Comparison of ENCODE assay signal across 23 cellular contexts in genomic region chr3:106239195-106239697, GRCh38.
DNase-seq lines count a peak whose midpoint lies in the region; ATAC-seq and FAIRE-seq lines count a peak whose summit lies in the region.
"Had no signal": no experiment of that assay in that cellular context is flagged by ENCODE, and none has a peak within 500 bp of the region (broad histone marks: within the 10 kb centered on the region; RNA-seq: fewer than 3 reads in every experiment).

No MANE protein-coding gene starts in this region.

- H4K8ac ChIP-seq in trophoblast cell (ENCODE audit: low read depth, low read length), result no peak overlapping the region

- H2BK120ac ChIP-seq in trophoblast cell (ENCODE audit: insufficient read depth, low read length, poor library complexity), result no peak overlapping the region

- no peak overlapping the region for H2AK5ac ChIP-seq in trophoblast cell (ENCODE audit: low read length)

- H3K9me3 Mint-ChIP-seq in activated CD4-positive, alpha-beta T cell treated with anti-CD3 and anti-CD28 coated beads, Interleukin-2, amount 10 ng/mL, durations not matched to agents 24 days and 14 days, result peaks cover 31% of the 10 kb centered on the region
- H3K9me3 Mint-ChIP-seq: CD8-positive, alpha-beta T cell had no signal

- no peak overlapping the region for H3K4me2 ChIP-seq in trophoblast cell (ENCODE audit: low read length)
- H3K4me2 ChIP-seq: A549; BLaER1 treated with 17β-estradiol and CSF1 and Interleukin-3, amounts not matched to agents 10 nM and 100 nM had no signal

- H3K36me3 Mint-ChIP-seq in activated CD4-positive, alpha-beta T cell treated with anti-CD3 and anti-CD28 coated beads, Interleukin-2, amount 10 ng/mL, durations not matched to agents 24 days and 14 days (ENCODE audit: low read depth), result peaks cover 26% of the 10 kb centered on the region
- H3K36me3 Mint-ChIP-seq: CD8-positive, alpha-beta T cell had no signal

- ATAC-seq in HG02840 (IDR thresholded peaks at IDR 0.05; ENCODE audit: low FRiP score, unreplicated experiment) (no peak), GM21529 (IDR thresholded peaks at IDR 0.05; ENCODE audit: unreplicated experiment) (no peak)
- ATAC-seq: A549; CD8-positive, alpha-beta T cell; GM12878 had no signal

- no peak overlapping the region for H3K9ac ChIP-seq in trophoblast cell (ENCODE audit: low read length)
- H3K9ac ChIP-seq: BLaER1 treated with 17β-estradiol and CSF1 and Interleukin-3, amounts not matched to agents 10 nM and 100 nM had no signal

- FAIRE-seq in GM19239 (lab: Jason Lieb, UNC), result peak; percentile 8
- FAIRE-seq in RCC 7860 (lab: Jason Lieb, UNC), result peak; percentile 17
- FAIRE-seq: A549, D721Med, G401.6, GM12878, GM18507 had no signal

- no peak overlapping the region for H3K23ac ChIP-seq in trophoblast cell (ENCODE audit: low read length)

- no peak overlapping the region for H4K91ac ChIP-seq in trophoblast cell (ENCODE audit: low read depth, low read length)

- H3K27me3 Mint-ChIP-seq in activated CD4-positive, alpha-beta T cell treated with anti-CD3 and anti-CD28 coated beads, Interleukin-2, amount 10 ng/mL, durations not matched to agents 24 days and 14 days, result no peaks in the 10 kb centered on the region
- H3K27me3 Mint-ChIP-seq: B cell; CD4-positive, alpha-beta T cell had no signal

- H3K27me3 ChIP-seq in trophoblast cell (ENCODE audit: insufficient read depth, low read length), result no peaks in the 10 kb centered on the region
- H3K27me3 ChIP-seq: BLaER1 treated with 17β-estradiol and CSF1 and Interleukin-3, amounts not matched to agents 10 nM and 100 nM had no signal

- H3K4ac ChIP-seq in trophoblast cell (ENCODE audit: low read depth, low read length), result no peak overlapping the region

- no peak overlapping the region for H3K18ac ChIP-seq in trophoblast cell (ENCODE audit: low read length)

- H3K14ac ChIP-seq in trophoblast cell (ENCODE audit: low read length), result no peak overlapping the region

- DNase-seq in activated CD4-positive, alpha-beta T cell treated with anti-CD3 and anti-CD28 coated beads, Interleukin-2, amount 10 ng/mL, durations not matched to agents 24 days and 14 days, result peak; percentile 0
- no peak for DNase-seq in activated CD4-positive, alpha-beta T cell treated with anti-CD3 and anti-CD28 coated beads, Interleukin-2, amount 50 U/mL, for 1 hour
- DNase-seq in GM19239 (ENCODE audit: insufficient read length, low spot score) (no peak), RCC 7860 (ENCODE audit: low spot score) (no peak), trophoblast cell (peak; percentile 5 to 85), putamen (ENCODE audit: low spot score) (no peak)
- DNase-seq: AML-193; Caco-2; Calu3; CD4-positive, alpha-beta T cell; CD8-positive, alpha-beta T cell; DMS79 treated with DMSO at 0.1 percent for 48 hours had no signal

- H3K4me1 ChIP-seq in trophoblast cell (ENCODE audit: control insufficient read depth in 1 of 2, insufficient read depth in 2 of 2, low read length in 2 of 2), result no peaks in the 10 kb centered on the region
- H3K4me1 ChIP-seq: A549, Caco-2 had no signal

- H3K79me2 ChIP-seq in trophoblast cell (ENCODE audit: control insufficient read depth, insufficient read depth, low read length, poor library complexity), result no peaks in the 10 kb centered on the region

- no peak overlapping the region for H4K12ac ChIP-seq in trophoblast cell (ENCODE audit: low read depth, low read length)

- H2BK5ac ChIP-seq in trophoblast cell (ENCODE audit: low read depth, low read length, poor library complexity), result no peak overlapping the region

- no peak overlapping the region for H3K27ac ChIP-seq in trophoblast cell (ENCODE audit: low read depth, low read length)
- H3K27ac ChIP-seq: 22Rv1; A549; BLaER1 treated with 17β-estradiol and CSF1 and Interleukin-3, amounts not matched to agents 10 nM and 100 nM; C4-2B had no signal

- no peak overlapping the region for H3K4me3 ChIP-seq in trophoblast cell (ENCODE audit: low read depth, low read length)
- H3K4me3 ChIP-seq: A549; BLaER1 treated with 17β-estradiol and CSF1 and Interleukin-3, amounts not matched to agents 10 nM and 100 nM; GM12878 had no signal

- no peak overlapping the region for H2BK12ac ChIP-seq in trophoblast cell (ENCODE audit: low read length)

- no peak overlapping the region for H3K27ac Mint-ChIP-seq in activated CD4-positive, alpha-beta T cell treated with anti-CD3 and anti-CD28 coated beads, Interleukin-2, amount 10 ng/mL, durations not matched to agents 24 days and 14 days
- H3K27ac Mint-ChIP-seq: B cell; CD4-positive, alpha-beta T cell; CD8-positive, alpha-beta T cell had no signal

- no peak overlapping the region for H3K4me3 Mint-ChIP-seq in activated CD4-positive, alpha-beta T cell treated with anti-CD3 and anti-CD28 coated beads, Interleukin-2, amount 10 ng/mL, durations not matched to agents 24 days and 14 days
- H3K4me3 Mint-ChIP-seq: B cell; CD4-positive, alpha-beta T cell; CD8-positive, alpha-beta T cell had no signal

- no peaks in the 10 kb centered on the region for H3K36me3 ChIP-seq in trophoblast cell (ENCODE audit: control insufficient read depth in 1 of 2, insufficient read depth in 2 of 2, low read length in 2 of 2)
- H3K36me3 ChIP-seq: BLaER1 treated with 17β-estradiol and CSF1 and Interleukin-3, amounts not matched to agents 10 nM and 100 nM had no signal

- H3K4me1 Mint-ChIP-seq in activated CD4-positive, alpha-beta T cell treated with anti-CD3 and anti-CD28 coated beads, Interleukin-2, amount 10 ng/mL, durations not matched to agents 24 days and 14 days, result peaks cover 20% of the 10 kb centered on the region

- H2AFZ ChIP-seq in trophoblast cell (ENCODE audit: insufficient read depth, low read length, poor library complexity), result no peak overlapping the region

- intact Hi-C loops in activated CD4-positive, alpha-beta T cell treated with anti-CD3 and anti-CD28 coated beads, Interleukin-2, amount 10 ng/mL, durations not matched to agents 24 days and 14 days (cut with micrococcal nuclease), result loop anchor here (10.0 kb wide), 1 partner anchor 874 kb away; the partner anchor contains the start of gene ALCAM

- H3K79me1 ChIP-seq in trophoblast cell (ENCODE audit: low read length), result no peaks in the 10 kb centered on the region

- no peaks in the 10 kb centered on the region for H3K9me3 ChIP-seq in trophoblast cell (ENCODE audit: insufficient read depth, low read depth, low read length)
- H3K9me3 ChIP-seq: A549, Caco-2 had no signal

- WGBS in trophoblast cell (ENCODE audit: extremely low coverage, insufficient coverage, insufficient read length), result no CpG with 5 or more reads among the region's 2 CpGs

Comparison
In these comparisons a context has a peak if more than half of its experiments do, and no peak if none do; other contexts are left out.
1. DNase-seq: peak in activated CD4-positive, alpha-beta T cell treated with anti-CD3 and anti-CD28 coated beads, Interleukin-2, amount 10 ng/mL, durations not matched to agents 24 days and 14 days (single experiment) and trophoblast cell (2 of 2); none in activated CD4-positive, alpha-beta T cell treated with anti-CD3 and anti-CD28 coated beads, Interleukin-2, amount 50 U/mL, for 1 hour (single experiment), GM19239 (single experiment), RCC 7860 (single experiment) and putamen (single experiment).